Comparison of ENCODE assay signal across 8 cellular contexts in the genomic region with DNA sequence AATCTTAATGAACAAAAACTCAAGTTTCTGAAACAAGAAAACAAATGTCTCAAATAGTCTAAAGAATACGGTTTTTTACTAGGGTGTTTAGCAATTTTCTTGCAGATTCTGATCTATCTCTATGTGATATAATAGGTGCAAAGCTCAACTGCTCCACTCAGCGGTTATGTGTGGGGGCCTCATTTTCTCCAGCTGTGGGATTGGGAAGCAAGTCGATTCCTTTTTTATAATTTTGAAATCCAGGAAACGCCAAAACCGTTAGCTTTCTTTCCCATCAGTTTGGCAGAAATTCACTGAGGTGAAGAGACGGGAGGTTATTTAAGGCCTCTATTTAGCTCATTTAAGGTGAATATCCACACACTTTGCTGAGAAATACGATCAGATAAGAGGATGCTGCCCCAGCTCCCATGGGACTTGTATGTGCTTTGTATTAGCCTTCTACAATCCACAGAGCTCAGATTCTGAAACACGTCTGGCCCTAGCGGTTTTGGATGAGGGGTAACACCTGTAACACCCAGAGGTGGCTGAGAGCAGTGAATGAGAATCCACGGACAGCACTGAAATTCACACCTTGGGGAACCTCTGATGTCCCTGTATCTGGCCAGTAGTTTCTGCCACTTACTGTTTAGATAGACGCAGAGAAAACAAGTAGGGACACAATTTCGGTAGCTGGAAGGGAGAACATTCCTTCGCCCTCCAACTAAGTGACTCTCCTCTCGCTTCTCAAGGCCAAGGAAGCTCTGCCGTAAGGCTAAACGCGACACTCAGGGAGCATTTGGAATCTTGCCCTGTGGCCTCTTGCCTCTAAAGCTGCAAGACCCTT. TPM values are rescaled to one million over a fixed set of nuclear protein-coding genes. Genes with fewer than 3 reads are reported as not detected.
DNase-seq lines count a peak whose midpoint lies in the region; ATAC-seq and TF ChIP-seq lines count a peak whose summit lies in the region.

No MANE protein-coding gene starts in this region.

- DNase-seq in A172 (ENCODE audit: low spot score) (peak; percentile 69), HCEC 1CT (peak; percentile 71), kidney glomerular epithelial cell (lab: John Stamatoyannopoulos, UW) (peak; percentile 65), mesenteric fat pad (ENCODE audit: low spot score) (no peak)
- no peak for DNase-seq in activated naive CD4-positive, alpha-beta T cell treated with anti-CD3 and anti-CD28 coated beads, Interleukin-2, amount 50 U/mL, for 72 hours (ENCODE audit: low spot score in 2 of 2)

- H3K27ac Mint-ChIP-seq in activated naive CD4-positive, alpha-beta T cell treated with anti-CD3 and anti-CD28 coated beads, Interleukin-2, amount 50 U/mL, for 72 hours = no peak overlapping the region

- no peaks in the 10 kb centered on the region for H3K9me3 Mint-ChIP-seq in activated naive CD4-positive, alpha-beta T cell treated with anti-CD3 and anti-CD28 coated beads, Interleukin-2, amount 50 U/mL, for 72 hours

- no peaks in the 10 kb centered on the region for H3K36me3 Mint-ChIP-seq in activated naive CD4-positive, alpha-beta T cell treated with anti-CD3 and anti-CD28 coated beads, Interleukin-2, amount 50 U/mL, for 72 hours

- ATAC-seq in SK-N-SH treated with all-trans-retinoic acid at 6 μM for 48 hours (peak; percentile 59), GM21390 (IDR thresholded peaks at IDR 0.05; ENCODE audit: unreplicated experiment) (no peak), HG03280 (IDR thresholded peaks at IDR 0.05; ENCODE audit: unreplicated experiment) (no peak)
- ATAC-seq in activated naive CD4-positive, alpha-beta T cell treated with anti-CD3 and anti-CD28 coated beads, Interleukin-2, amount 50 U/mL, for 72 hours = no peak

TF ChIP-seq in SK-N-SH treated with all-trans-retinoic acid at 6 μM for 48 hours, 23 proteins besides CTCF, POLR2A, EP300 and RAD21:
- no peak for TF ChIP-seq POU6F1 (CRISPR knock-in tag; IDR thresholded peaks at IDR 0.05; ENCODE audit: borderline replicate concordance, low read depth)
- TF ChIP-seq OSR1 (CRISPR knock-in tag; IDR thresholded peaks at IDR 0.05) = no peak
- no peak for TF ChIP-seq ZFP30 (CRISPR knock-in tag; IDR thresholded peaks at IDR 0.05)
- no peak for TF ChIP-seq ZFP3 (CRISPR knock-in tag; IDR thresholded peaks at IDR 0.05)

RNA-seq across cellular contexts. Expression of gene BCAS4, which starts 6.6 kb away (rescaled TPM):
- 21.4 and 43.8 TPM in 2 replicates for total RNA-seq in A172 (2014; rRNA removed; shearing (Covaris generic))
- 10 to 100 TPM; 12.6 to 19.3 TPM for total RNA-seq in activated naive CD4-positive, alpha-beta T cell treated with anti-CD3 and anti-CD28 coated beads, Interleukin-2, amount 50 U/mL, for 72 hours
- total RNA-seq in mesenteric fat pad = 1.1 TPM

RNA-seq across cellular contexts. Expression of gene PARD6B, which starts 56.9 kb away (rescaled TPM):
- 3.2 and 4.7 TPM in 2 replicates for total RNA-seq in A172 (2014; rRNA removed; shearing (Covaris generic))
- 1 to 10 TPM; 5.6 to 6.9 TPM for total RNA-seq in activated naive CD4-positive, alpha-beta T cell treated with anti-CD3 and anti-CD28 coated beads, Interleukin-2, amount 50 U/mL, for 72 hours
- 2.0 TPM for total RNA-seq in mesenteric fat pad

Comparison
In these comparisons a context has a peak if more than half of its experiments do, and no peak if none do; other contexts are left out.
1. DNase-seq: peak in A172 (single experiment), HCEC 1CT (single experiment) and kidney glomerular epithelial cell (single experiment); none in activated naive CD4-positive, alpha-beta T cell treated with anti-CD3 and anti-CD28 coated beads, Interleukin-2, amount 50 U/mL, for 72 hours (0 of 2) and mesenteric fat pad (single experiment).